ENCODE assay signal across 16 cellular contexts in genomic region chr10:18557960-18558359, GRCh38.
DNase-seq lines count a peak whose midpoint lies in the region; ATAC-seq and TF ChIP-seq lines count a peak whose summit lies in the region.
"Had no signal": no experiment of that assay in that cellular context is flagged by ENCODE, and none has a peak within 500 bp of the region (broad histone marks: within the 10 kb centered on the region; RNA-seq: fewer than 3 reads in every experiment).

No MANE protein-coding gene starts in this region.

- H3K27ac ChIP-seq in GM23338 (ENCODE audit: low read depth): peak overlapping the region; percentile 20; the same call in 1 of the 2 replicates
- no peak overlapping the region for H3K27ac ChIP-seq in IMR-90 (ENCODE audit: insufficient read depth, low read length)
- H3K27ac ChIP-seq in mesodermal cell (ENCODE audit: low read depth, low read length, severe bottlenecking): peak overlapping the region; percentile 37
- H3K27ac ChIP-seq: BLaER1, C4-2B, GM23248 had no signal

- no peak overlapping the region for H4K91ac ChIP-seq in IMR-90 (ENCODE audit: insufficient read depth, low read depth, low read length)

- no peak overlapping the region for H2BK20ac ChIP-seq in IMR-90 (ENCODE audit: low read depth, low read length)

- 80 to 100% methylated on average over 1 of the region's 1 CpG for WGBS in IMR-90 (ENCODE audit: extremely low coverage in 2 of 2, insufficient read length in 1 of 2), 2 experiments
- 83 to 95% methylated on average over 1 of the region's 1 CpG for WGBS in mesodermal cell (ENCODE audit: insufficient coverage in 2 of 2), 2 experiments

- H3K23ac ChIP-seq in IMR-90 (ENCODE audit: low read depth, low read length): no peak overlapping the region

- no peaks in the 10 kb centered on the region; the same call in 1 of the 2 replicates for H3K9me3 ChIP-seq in IMR-90 (ENCODE audit: control insufficient read depth, insufficient read depth, low read length)
- peaks cover 74% of the 10 kb centered on the region for H3K9me3 ChIP-seq in mesodermal cell (ENCODE audit: control insufficient read depth, low read length)
- H3K9me3 ChIP-seq: HAP-1 had no signal

- H3K9me1 ChIP-seq in IMR-90 (ENCODE audit: insufficient read depth, low read length): no peaks in the 10 kb centered on the region

- no peak for TF ChIP-seq POLR2A in IMR-90 (IDR thresholded peaks at IDR 0.05; ENCODE audit: low read depth, low read length)

- H4K5ac ChIP-seq in IMR-90 (ENCODE audit: low read depth, low read length): no peak overlapping the region

- no peak overlapping the region for H3K56ac ChIP-seq in IMR-90 (ENCODE audit: extremely low read depth, insufficient read depth, low read length)

- no peak overlapping the region for H2BK120ac ChIP-seq in IMR-90 (ENCODE audit: low read depth, low read length)

- H3K9me2 ChIP-seq in GM23338 (ENCODE audit: insufficient read depth): no peaks in the 10 kb centered on the region

- POLR2A ChIA-PET in IMR-90 (lab: Charles Lee; ENCODE audit: unreplicated experiment): no interaction called here

- H3K4me3 Mint-ChIP-seq in GM23338: no peak overlapping the region
- H3K4me3 Mint-ChIP-seq: B cell; CD4-positive, CD25-positive, alpha-beta regulatory T cell; CD8-positive, alpha-beta T cell had no signal

- CTCF ChIA-PET in IMR-90 (lab: Yijun Ruan, JAX): no interaction called here

- H3K4me3 ChIP-seq in GM23338: no peak overlapping the region
- no peak overlapping the region for H3K4me3 ChIP-seq in IMR-90 (ENCODE audit: insufficient read depth, low read depth, low read length)
- H3K4me3 ChIP-seq in mesodermal cell (ENCODE audit: extremely low read depth, insufficient read depth, low read length, poor library complexity, severe bottlenecking): no peak overlapping the region
- H3K4me3 ChIP-seq: BLaER1, GM23248, HAP-1 had no signal

- no peak overlapping the region for H2AK5ac ChIP-seq in IMR-90 (ENCODE audit: low read depth, low read length)

- H3K4ac ChIP-seq in IMR-90 (ENCODE audit: low read depth, low read length): no peak overlapping the region

- TF ChIP-seq RAD21 in IMR-90 (IDR thresholded peaks at IDR 0.05; ENCODE audit: low read length): no peak

- TF ChIP-seq CTCF in GM23338 (conservative IDR thresholded peaks at IDR 0.05; ENCODE audit: low read depth in 2 of 2) (no peak), IMR-90 (conservative IDR thresholded peaks at IDR 0.05; ENCODE audit: low read depth, low read length) (no peak)

- no peaks in the 10 kb centered on the region for H3F3A ChIP-seq in GM23338 (replicated peaks; ENCODE audit: low read depth)

- H3K27ac Mint-ChIP-seq in GM23338: no peak overlapping the region
- H3K27ac Mint-ChIP-seq: B cell; CD4-positive, CD25-positive, alpha-beta regulatory T cell; CD8-positive, alpha-beta T cell had no signal

- H2AFZ ChIP-seq in GM23338: no peak overlapping the region
- H2AFZ ChIP-seq in IMR-90 (replicated peaks; ENCODE audit: low read length, poor library complexity): no peak overlapping the region
- H2AFZ ChIP-seq: GM23248 had no signal

- dilution Hi-C loops in IMR-90 (cut with HindIII; ENCODE audit: low sequenced_read_pairs, unreplicated experiment): no loop called here

- peaks cover 17% of the 10 kb centered on the region; the same call in 1 of the 2 replicates for H3K36me3 ChIP-seq in GM23338 (ENCODE audit: insufficient read depth)
- H3K36me3 ChIP-seq in IMR-90 (ENCODE audit: control insufficient read depth, insufficient read depth, low read length): no peaks in the 10 kb centered on the region; the same call in 1 of the 2 replicates
- H3K36me3 ChIP-seq in mesodermal cell (ENCODE audit: control insufficient read depth, insufficient read depth, low read length): peaks cover 46% of the 10 kb centered on the region
- H3K36me3 ChIP-seq: HAP-1 had no signal

- H2AK9ac ChIP-seq in IMR-90 (replicated peaks; ENCODE audit: low read depth, low read length, poor library complexity): no peak overlapping the region

- H2BK15ac ChIP-seq in IMR-90 (ENCODE audit: low read depth, low read length): no peak overlapping the region

- DNase-seq in GM23338 (ENCODE audit: low spot score) (peak; percentile 50), IMR-90 (no peak), mesenteric fat pad (ENCODE audit: low spot score) (no peak)
- DNase-seq in stimulated activated CD4-positive, alpha-beta T cell treated with anti-CD3 and anti-CD28 coated beads, Interleukin-2, amount 100 ng/mL, for 24 hours: no peak
- DNase-seq: Caco-2; CD4-positive, CD25-positive, alpha-beta regulatory T cell; CD8-positive, alpha-beta T cell; DMS153; DND-41; GM23248 had no signal

- H3K27me3 Mint-ChIP-seq in GM23338 (ENCODE audit: insufficient read depth, low read depth, poor library complexity): no peaks in the 10 kb centered on the region
- H3K27me3 Mint-ChIP-seq: B cell; CD4-positive, CD25-positive, alpha-beta regulatory T cell had no signal

- no peaks in the 10 kb centered on the region for H3K79me2 ChIP-seq in GM23338 (replicated peaks; ENCODE audit: insufficient read depth)

- H3K4me2 ChIP-seq in GM23338 (no peak overlapping the region), IMR-90 (ENCODE audit: low read depth, low read length) (no peak overlapping the region)
- H3K4me2 ChIP-seq: BLaER1 had no signal

- in situ Hi-C loops in IMR-90 (cut with MboI; ENCODE audit: low sequenced_read_pairs): no loop called here

- no peaks in the 10 kb centered on the region for H3K36me3 Mint-ChIP-seq in GM23338 (ENCODE audit: low read depth)
- H3K36me3 Mint-ChIP-seq: CD4-positive, CD25-positive, alpha-beta regulatory T cell; CD8-positive, alpha-beta T cell had no signal

- H3K14ac ChIP-seq in IMR-90 (replicated peaks; ENCODE audit: low read depth, low read length): no peak overlapping the region

- no peaks in the 10 kb centered on the region for H4K20me1 ChIP-seq in GM23338 (replicated peaks; ENCODE audit: insufficient read depth)
- H4K20me1 ChIP-seq in IMR-90 (ENCODE audit: insufficient read depth, low read length): no peaks in the 10 kb centered on the region
- H4K20me1 ChIP-seq: BLaER1 had no signal

- no peaks in the 10 kb centered on the region for H3K9me3 Mint-ChIP-seq in GM23338
- H3K9me3 Mint-ChIP-seq: CD4-positive, CD25-positive, alpha-beta regulatory T cell; CD8-positive, alpha-beta T cell had no signal

- no peaks in the 10 kb centered on the region for H3K79me1 ChIP-seq in IMR-90 (ENCODE audit: low read depth in 1 of 2, low read length in 2 of 2)

- no peak overlapping the region for H3K9ac ChIP-seq in IMR-90 (ENCODE audit: low read depth, low read length)
- H3K9ac ChIP-seq: BLaER1, GM23248 had no signal

- intact Hi-C loops in IMR-90 (cut with micrococcal nuclease): no loop called here

- no peak for ATAC-seq in GM23338
- no peak for ATAC-seq in IMR-90 (ENCODE audit: low read depth)
- no peak for ATAC-seq in GM19035 (IDR thresholded peaks at IDR 0.05; ENCODE audit: unreplicated experiment)
- ATAC-seq: CD8-positive, alpha-beta T cell had no signal

- H3K4me1 ChIP-seq in GM23338 (ENCODE audit: insufficient read depth): no peaks in the 10 kb centered on the region
- H3K4me1 ChIP-seq in IMR-90 (ENCODE audit: control insufficient read depth, insufficient read depth, low read length): no peaks in the 10 kb centered on the region
- H3K4me1 ChIP-seq in mesodermal cell (ENCODE audit: control insufficient read depth, insufficient read depth, low read length, poor library complexity, severe bottlenecking): no peaks in the 10 kb centered on the region
- H3K4me1 ChIP-seq: BLaER1, Caco-2, HAP-1 had no signal

- BruUV-seq in IMR-90 (replicated peaks; lab: Mats Ljungman, UMichigan): no TSS peak

- H2BK5ac ChIP-seq in IMR-90 (ENCODE audit: low read depth, low read length, poor library complexity, severe bottlenecking): peak overlapping the region; percentile 81

- H3K4me1 Mint-ChIP-seq in GM23338: no peaks in the 10 kb centered on the region
- H3K4me1 Mint-ChIP-seq: B cell; CD4-positive, CD25-positive, alpha-beta regulatory T cell had no signal

- H3K18ac ChIP-seq in IMR-90 (ENCODE audit: low read depth, low read length): no peak overlapping the region

- H3K27me3 ChIP-seq in GM23338 (ENCODE audit: insufficient read depth): no peaks in the 10 kb centered on the region
- H3K27me3 ChIP-seq in IMR-90 (ENCODE audit: control insufficient read depth, insufficient read depth, low read length): no peaks in the 10 kb centered on the region
- H3K27me3 ChIP-seq: BLaER1 had no signal

- no peak overlapping the region for H4K8ac ChIP-seq in IMR-90 (ENCODE audit: low read depth in 2 of 2, low read length in 2 of 2)

TF ChIP-seq in GM23338, 12 proteins besides CTCF, POLR2A, EP300 and RAD21 (continues in another document):
- TF ChIP-seq STAT1 (IDR thresholded peaks at IDR 0.05; ENCODE audit: unreplicated experiment): no peak
- TF ChIP-seq NANOG (IDR thresholded peaks at IDR 0.05; ENCODE audit: borderline replicate concordance): no peak
- TF ChIP-seq, protein P1, sequence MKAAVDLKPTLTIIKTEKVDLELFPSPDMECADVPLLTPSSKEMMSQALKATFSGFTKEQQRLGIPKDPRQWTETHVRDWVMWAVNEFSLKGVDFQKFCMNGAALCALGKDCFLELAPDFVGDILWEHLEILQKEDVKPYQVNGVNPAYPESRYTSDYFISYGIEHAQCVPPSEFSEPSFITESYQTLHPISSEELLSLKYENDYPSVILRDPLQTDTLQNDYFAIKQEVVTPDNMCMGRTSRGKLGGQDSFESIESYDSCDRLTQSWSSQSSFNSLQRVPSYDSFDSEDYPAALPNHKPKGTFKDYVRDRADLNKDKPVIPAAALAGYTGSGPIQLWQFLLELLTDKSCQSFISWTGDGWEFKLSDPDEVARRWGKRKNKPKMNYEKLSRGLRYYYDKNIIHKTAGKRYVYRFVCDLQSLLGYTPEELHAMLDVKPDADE (IDR thresholded peaks at IDR 0.05): no peak
- TF ChIP-seq POLR2AphosphoS5 (IDR thresholded peaks at IDR 0.05; ENCODE audit: low read depth): no peak
- no peak for TF ChIP-seq JUNB (IDR thresholded peaks at IDR 0.05; ENCODE audit: unreplicated experiment)

TF ChIP-seq in IMR-90, 13 proteins besides CTCF, POLR2A, EP300 and RAD21:
- TF ChIP-seq NFE2L2 (IDR thresholded peaks at IDR 0.05; ENCODE audit: low read depth, low read length) (no peak), FOS (IDR thresholded peaks at IDR 0.05; ENCODE audit: low read depth, low read length) (no peak), MXI1 (IDR thresholded peaks at IDR 0.05; ENCODE audit: borderline replicate concordance, low read depth, low read length) (no peak)
